ENCODE assay signal across 8 cellular contexts in the genomic region with DNA sequence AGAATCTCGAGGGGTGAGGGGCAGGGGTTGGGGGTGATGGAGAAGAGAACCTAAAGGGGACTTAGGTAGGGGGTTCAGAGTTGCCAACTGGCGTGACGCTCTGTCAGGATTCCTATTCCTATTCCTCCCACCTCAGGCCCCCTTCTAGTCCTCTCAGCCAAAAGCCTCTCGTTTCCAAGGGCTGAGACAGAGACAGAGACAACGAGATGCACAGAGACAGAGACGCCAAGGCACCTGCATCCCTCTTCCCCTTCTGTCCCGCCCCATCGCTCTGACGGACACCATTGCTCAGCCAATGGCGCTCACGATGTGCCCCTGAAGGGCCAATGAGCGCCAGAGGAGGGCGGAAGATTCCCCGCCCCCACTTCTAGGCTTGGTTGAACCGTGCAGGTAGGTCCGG.
DNase-seq lines count a peak whose midpoint lies in the region; ATAC-seq, FAIRE-seq and TF ChIP-seq lines count a peak whose summit lies in the region.
"Not testable (repeated sequence)": the region's sequence is repeated elsewhere in the genome, so short reads cannot be mapped to it uniquely, and the experiment has no call there.

No MANE protein-coding gene starts in this region.

- not testable (repeated sequence) for H3K79me1 ChIP-seq in mesendoderm (ENCODE audit: low read length)

- DNase-seq in A549 (ENCODE audit: low read depth in 1 of 2, low spot score in 1 of 2) (peak; percentile 55 to 80), epithelial cell of esophagus (ENCODE audit: low read depth) (peak; percentile 66), mesendoderm (peak; percentile 62)
- DNase-seq in activated T-cell treated with anti-CD3 and anti-CD28 coated beads, Interleukin-2, amount 50 U/mL, for 1 hour: peak; percentile 89
- peak; percentile 85 to 87 for DNase-seq in stimulated activated CD4-positive, alpha-beta T cell treated with anti-CD3 and anti-CD28 coated beads, Interleukin-2, amount 100 ng/mL, for 24 hours

- not testable (repeated sequence) for H3K23ac ChIP-seq in mesendoderm (ENCODE audit: low read length)

- H2BK120ac ChIP-seq in mesendoderm (ENCODE audit: low read depth, low read length): not testable (repeated sequence)

- H3K4me1 ChIP-seq in A549; OCI-LY3 (ENCODE audit: low read length); mesendoderm (ENCODE audit: control insufficient read depth, low read depth, low read length): not testable (repeated sequence)

- not testable (repeated sequence) for H3K27me3 ChIP-seq in OCI-LY3 (ENCODE audit: low read depth, low read length); mesendoderm (ENCODE audit: insufficient read depth, low read length, poor library complexity)

- H3K9ac ChIP-seq in OCI-LY3 (ENCODE audit: low read length); mesendoderm (ENCODE audit: low read length): not testable (repeated sequence)

- not testable (repeated sequence) for H3K56ac ChIP-seq in mesendoderm (ENCODE audit: low read length)

- H4K8ac ChIP-seq in mesendoderm (ENCODE audit: low read depth, low read length): not testable (repeated sequence)

- H3K36me3 ChIP-seq in OCI-LY3 (replicated peaks; ENCODE audit: low read depth, low read length); mesendoderm (ENCODE audit: control insufficient read depth, insufficient read depth, low read length): not testable (repeated sequence)

- CTCF ChIA-PET in A549 (lab: Yijun Ruan, JAX): not testable (repeated sequence)

- H3K4me3 ChIP-seq in A549: peak overlapping the region; percentile 98
- peak overlapping the region; percentile 76 for H3K4me3 ChIP-seq in OCI-LY3 (ENCODE audit: low read length)
- peak overlapping the region; percentile 33 for H3K4me3 ChIP-seq in epithelial cell of esophagus (ENCODE audit: low read length)
- not testable (repeated sequence) for H3K4me3 ChIP-seq in mesendoderm (ENCODE audit: low read length)

- peak overlapping the region; percentile 74; the same call in 1 of the 2 replicates for H2AFZ ChIP-seq in OCI-LY3 (ENCODE audit: low read depth, low read length)

- TF ChIP-seq CTCF in A549 (IDR thresholded peaks at IDR 0.05); OCI-LY3 (IDR thresholded peaks at IDR 0.05; ENCODE audit: low read depth, low read length); epithelial cell of esophagus (IDR thresholded peaks at IDR 0.05; ENCODE audit: insufficient read depth, low read depth, low read length, missing control alignments): not testable (repeated sequence)

- not testable (repeated sequence) for H2AK5ac ChIP-seq in mesendoderm (ENCODE audit: low read length)

- not testable (repeated sequence) for H2BK15ac ChIP-seq in mesendoderm (replicated peaks; ENCODE audit: low read depth)

- TF ChIP-seq EP300 in A549 (IDR thresholded peaks at IDR 0.05): not testable (repeated sequence)

- H3K79me2 ChIP-seq in OCI-LY3 (ENCODE audit: low read length); mesendoderm (ENCODE audit: control insufficient read depth, insufficient read depth, low read length): not testable (repeated sequence)

- peak; percentile 70 for FAIRE-seq in A549 (lab: Jason Lieb, UNC)

- peak overlapping the region; percentile 90 to 97 for H3K27ac ChIP-seq in A549
- H3K27ac ChIP-seq in OCI-LY3 (ENCODE audit: low read length); mesendoderm (ENCODE audit: low read depth, low read length): not testable (repeated sequence)

- H3K4me2 ChIP-seq in A549 (peak overlapping the region; percentile 73), OCI-LY3 (ENCODE audit: low read length) (peak overlapping the region; percentile 46)
- not testable (repeated sequence) for H3K4me2 ChIP-seq in mesendoderm (ENCODE audit: low read length)

- H2BK5ac ChIP-seq in mesendoderm (ENCODE audit: low read length): not testable (repeated sequence)

- H4K20me1 ChIP-seq in OCI-LY3 (ENCODE audit: insufficient read depth, low read length): not testable (repeated sequence)

- POLR2A ChIA-PET in A549 (lab: Yijun Ruan, JAX): not testable (repeated sequence)

- TF ChIP-seq RAD21 in A549 (conservative IDR thresholded peaks at IDR 0.05 in 1 of 2, IDR thresholded peaks at IDR 0.05 in 1 of 2): not testable (repeated sequence)

- not testable (repeated sequence) for H3K4ac ChIP-seq in mesendoderm (ENCODE audit: low read depth, low read length)

- not testable (repeated sequence) for TF ChIP-seq POLR2A in A549 (IDR thresholded peaks at IDR 0.05; ENCODE audit: low read length)

- H3K18ac ChIP-seq in mesendoderm (ENCODE audit: low read length): not testable (repeated sequence)

- H4K5ac ChIP-seq in mesendoderm (ENCODE audit: low read length): not testable (repeated sequence)

- not testable (repeated sequence) for H3K9me3 ChIP-seq in A549; OCI-LY3 (ENCODE audit: insufficient read depth, low read length)

- peak; percentile 99 to 100 for ATAC-seq in A549
- ATAC-seq in GM19025 (IDR thresholded peaks at IDR 0.05; ENCODE audit: low read depth, unreplicated experiment): peak; percentile 98
- ATAC-seq in HG02943 (IDR thresholded peaks at IDR 0.05; ENCODE audit: low read depth, unreplicated experiment): peak; percentile 91

- WGBS in A549 (ENCODE audit: missing lambda C conversion rate): 2% methylated on average over 13 of the region's 16 CpGs
- WGBS in mesendoderm (ENCODE audit: extremely low coverage, insufficient coverage, low lambda C conversion rate): no CpG with 5 or more reads among the region's 16 CpGs

TF ChIP-seq in A549, 52 proteins besides CTCF, POLR2A, EP300 and RAD21:
- TF ChIP-seq, protein P1, sequence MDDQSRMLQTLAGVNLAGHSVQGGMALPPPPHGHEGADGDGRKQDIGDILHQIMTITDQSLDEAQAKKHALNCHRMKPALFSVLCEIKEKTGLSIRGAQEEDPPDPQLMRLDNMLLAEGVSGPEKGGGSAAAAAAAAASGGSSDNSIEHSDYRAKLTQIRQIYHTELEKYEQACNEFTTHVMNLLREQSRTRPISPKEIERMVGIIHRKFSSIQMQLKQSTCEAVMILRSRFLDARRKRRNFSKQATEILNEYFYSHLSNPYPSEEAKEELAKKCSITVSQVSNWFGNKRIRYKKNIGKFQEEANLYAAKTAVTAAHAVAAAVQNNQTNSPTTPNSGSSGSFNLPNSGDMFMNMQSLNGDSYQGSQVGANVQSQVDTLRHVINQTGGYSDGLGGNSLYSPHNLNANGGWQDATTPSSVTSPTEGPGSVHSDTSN (IDR thresholded peaks at IDR 0.05): peak; percentile 89
